In the genomic region with DNA sequence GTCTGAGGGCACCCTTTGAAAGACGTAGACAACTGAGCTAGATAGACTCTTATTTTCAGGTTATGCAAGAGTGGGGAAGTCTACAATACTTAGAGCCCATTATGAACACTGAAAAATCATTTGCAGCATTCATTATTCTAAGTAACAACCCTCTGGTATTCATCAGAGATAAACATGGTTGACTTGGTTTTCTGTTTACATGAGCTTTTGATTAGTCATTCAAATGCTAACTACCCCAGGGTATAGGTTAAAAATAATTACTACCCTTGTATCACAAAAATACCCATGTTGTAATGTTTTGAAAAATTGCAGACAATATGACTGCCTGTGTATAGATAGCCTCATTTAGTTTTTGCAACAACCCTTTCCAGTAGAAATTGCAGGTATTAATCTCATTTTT, we compare ENCODE assay signal across 23 cellular contexts.
"Had no signal": no experiment of that assay in that cellular context is flagged by ENCODE, and none has a peak within 500 bp of the region (broad histone marks: within the 10 kb centered on the region; RNA-seq: fewer than 3 reads in every experiment).

No MANE protein-coding gene starts in this region.

- H2AFZ ChIP-seq: parathyroid adenoma had no signal

- H3K9me3 ChIP-seq: upper lobe of left lung had no signal

- ATAC-seq: activated T-helper 17 cell treated with anti-CD3 and anti-CD28 coated beads, Interleukin-2, amount 50 U/mL, for 72 hours; heart right ventricle; left cardiac atrium; mucosa of descending colon; right cardiac atrium; stimulated activated naive CD8-positive, alpha-beta T cell treated with anti-CD3 and anti-CD28 coated beads, Interleukin-15, Interleukin-2, amounts not matched to agents 100 U/mL and 50 U/mL, for 24 hours had no signal

- H3K9ac ChIP-seq: parathyroid adenoma had no signal

- H3K4me3 ChIP-seq: heart right ventricle, mucosa of descending colon, upper lobe of left lung had no signal

- H3K27ac ChIP-seq: heart right ventricle, parathyroid adenoma, upper lobe of left lung had no signal

- H3K36me3 ChIP-seq: heart right ventricle, upper lobe of left lung had no signal

- H3K27me3 ChIP-seq: heart right ventricle, upper lobe of left lung had no signal

- FAIRE-seq: endometrium, TTC549 had no signal

- H3K4me1 ChIP-seq: parathyroid adenoma had no signal

- DNase-seq: activated CD4-positive, alpha-beta T cell treated with anti-CD3 and anti-CD28 coated beads for 1 hour; activated naive CD8-positive, alpha-beta T cell treated with anti-CD3 and anti-CD28 coated beads for 36 hours; activated T-cell treated with anti-CD3 and anti-CD28 coated beads, Interleukin-2, amount 50 U/mL, for 1 hour; amygdala; effector CD4-positive, alpha-beta T cell; erythroblast; heart right ventricle; islet precursor cell; left cardiac atrium; mesendoderm; mucosa of descending colon; naive B cell; nucleus accumbens; right cardiac atrium; stimulated activated CD4-positive, alpha-beta T cell treated with anti-CD3 and anti-CD28 coated beads, Interleukin-12 subunit alpha, Interleukin-12 subunit beta, amount 100 ng/mL, for 4 hours; stimulated activated CD4-positive, alpha-beta T cell treated with anti-CD3 and anti-CD28 coated beads, Interleukin-4, amount 100 ng/mL, for 4 hours; stimulated activated naive CD8-positive, alpha-beta T cell treated with anti-CD3 and anti-CD28 coated beads, Interleukin-15, Interleukin-2, amounts not matched to agents 100 U/mL and 50 U/mL, for 24 hours; T-helper 1 cell; upper lobe of left lung had no signal
